In genomic region chr18:12946549-12947354, GRCh38 we compare ENCODE assay signal across 8 cellular contexts.
DNase-seq lines count a peak whose midpoint lies in the region; ATAC-seq lines count a peak whose summit lies in the region.

No MANE protein-coding gene starts in this region.

- no peaks in the 10 kb centered on the region for H3K27me3 ChIP-seq in iPS DF 6.9 (ENCODE audit: control insufficient read depth, insufficient read depth, low read length)
- H3K27me3 ChIP-seq in rectal smooth muscle tissue (ENCODE audit: control insufficient read depth, insufficient read depth, low read length) = no peaks in the 10 kb centered on the region

- H3K36me3 ChIP-seq in iPS DF 6.9 (ENCODE audit: control insufficient read depth, insufficient read depth, low read length) (no peaks in the 10 kb centered on the region), rectal smooth muscle tissue (ENCODE audit: control insufficient read depth, insufficient read depth, low read length) (no peaks in the 10 kb centered on the region)

- H3K9me3 ChIP-seq in iPS DF 6.9 (ENCODE audit: control insufficient read depth, insufficient read depth, low read length) = no peaks in the 10 kb centered on the region

- H3K4me3 ChIP-seq in iPS DF 6.9 (ENCODE audit: low read length) = peak overlapping the region; percentile 58; the same call in 1 of the 2 replicates
- H3K4me3 ChIP-seq in rectal smooth muscle tissue (ENCODE audit: low read length) = peak overlapping the region; percentile 85

- peak overlapping the region; percentile 82 for H3K9ac ChIP-seq in rectal smooth muscle tissue (ENCODE audit: low read length)

- no CpG with 5 or more reads among the region's 17 CpGs for WGBS in iPS DF 6.9 (ENCODE audit: insufficient coverage, insufficient read length)

- ATAC-seq in HG02571 (IDR thresholded peaks at IDR 0.05; ENCODE audit: unreplicated experiment) (peak; percentile 3), GM21528 (IDR thresholded peaks at IDR 0.05; ENCODE audit: low FRiP score, unreplicated experiment) (no peak), HG03571 (IDR thresholded peaks at IDR 0.05; ENCODE audit: unreplicated experiment) (no peak)

- no peaks in the 10 kb centered on the region for H3K4me1 ChIP-seq in iPS DF 6.9 (ENCODE audit: control insufficient read depth, insufficient read depth, low read length)
- peaks cover 6% of the 10 kb centered on the region for H3K4me1 ChIP-seq in rectal smooth muscle tissue (ENCODE audit: control insufficient read depth, insufficient read depth, low read length)

- H3K27ac ChIP-seq in iPS DF 6.9 (ENCODE audit: low read length) (no peak overlapping the region), rectal smooth muscle tissue (ENCODE audit: low read depth, low read length) (peak overlapping the region; percentile 95)

- DNase-seq in EH (ENCODE audit: low read depth) (peak; percentile 96), NCI-H82 treated with DMSO at 0.1 percent for 48 hours (lab: John Stamatoyannopoulos, UW; ENCODE audit: unreplicated experiment) (peak; percentile 8), astrocyte of the hippocampus (ENCODE audit: low read depth, low spot score) (peak; percentile 87), iPS DF 6.9 (ENCODE audit: low read depth, low spot score) (peak; percentile 4)

Comparison
In these comparisons a context has a peak if more than half of its experiments do, and no peak if none do; other contexts are left out.
1. DNase-seq: peak in every context shown above with its lines; median percentile 96 in EH; 87 in astrocyte of the hippocampus; 8 in NCI-H82 treated with DMSO at 0.1 percent for 48 hours; 4 in iPS DF 6.9.